ENCODE assay signal across 22 cellular contexts in the genomic region with DNA sequence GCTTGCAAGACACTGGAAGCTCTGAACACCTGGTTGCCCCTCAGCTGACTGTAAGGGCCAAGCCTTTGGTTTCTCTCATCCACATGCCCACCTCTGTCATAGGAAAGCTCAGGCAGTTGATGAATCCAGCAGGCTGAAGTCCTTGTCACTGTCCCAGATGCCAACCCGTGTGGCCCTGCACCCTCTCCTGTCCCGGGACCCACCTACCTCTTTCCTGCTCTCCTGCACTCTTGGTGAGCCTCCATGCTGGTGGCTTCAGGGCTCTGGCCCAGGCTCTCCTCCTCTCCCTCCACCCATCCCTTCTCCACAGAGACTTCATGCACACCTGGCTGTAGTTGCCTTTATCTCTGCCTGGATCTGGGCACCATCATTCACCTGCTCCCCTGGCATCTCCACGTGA. TPM values are rescaled to one million over a fixed set of nuclear protein-coding genes. Genes with fewer than 3 reads are reported as not detected.
"Had no signal": no experiment of that assay in that cellular context is flagged by ENCODE, and none has a peak within 500 bp of the region (broad histone marks: within the 10 kb centered on the region; RNA-seq: fewer than 3 reads in every experiment).

No MANE protein-coding gene starts in this region.

- H3K4me3 Mint-ChIP-seq: activated CD4-positive, alpha-beta T cell treated with anti-CD3 and anti-CD28 coated beads, Interleukin-2, amount 10 ng/mL, durations not matched to agents 7 days and 5 days; activated CD8-positive, alpha-beta T cell treated with anti-CD3 and anti-CD28 coated beads, Interleukin-2, amount 10 ng/mL, durations not matched to agents 7 days and 5 days; activated naive CD4-positive, alpha-beta T cell treated with anti-CD3 and anti-CD28 coated beads, Interleukin-2, amount 10 ng/mL, durations not matched to agents 7 days and 5 days; activated T-cell treated with anti-CD3 and anti-CD28 coated beads, Interleukin-2, amount 50 U/mL, for 24 hours; naive thymus-derived CD4-positive, alpha-beta T cell; neural progenitor cell; stimulated activated naive CD8-positive, alpha-beta T cell treated with anti-CD3 and anti-CD28 coated beads, Interleukin-15, amount 100 ng/mL, for 72 hours; T-cell had no signal

- H3K9me3 Mint-ChIP-seq: activated CD4-positive, alpha-beta T cell treated with anti-CD3 and anti-CD28 coated beads, Interleukin-2, amount 10 ng/mL, durations not matched to agents 7 days and 5 days; activated naive CD4-positive, alpha-beta T cell treated with anti-CD3 and anti-CD28 coated beads, Interleukin-2, amount 10 ng/mL, durations not matched to agents 7 days and 5 days; activated T-cell treated with anti-CD3 and anti-CD28 coated beads, Interleukin-2, amount 50 U/mL, for 24 hours; naive thymus-derived CD4-positive, alpha-beta T cell; neural progenitor cell; stimulated activated naive CD8-positive, alpha-beta T cell treated with anti-CD3 and anti-CD28 coated beads, Interleukin-15, amount 100 ng/mL, for 72 hours; T-cell had no signal

- H3K4me3 ChIP-seq: ascending aorta, coronary artery, gastrocnemius medialis, left lung, neural progenitor cell, prostate gland, right atrium auricular region, upper lobe of left lung had no signal

- H3K27me3 Mint-ChIP-seq: activated CD4-positive, alpha-beta T cell treated with anti-CD3 and anti-CD28 coated beads, Interleukin-2, amount 10 ng/mL, durations not matched to agents 7 days and 5 days; activated naive CD4-positive, alpha-beta T cell treated with anti-CD3 and anti-CD28 coated beads, Interleukin-2, amount 10 ng/mL, durations not matched to agents 7 days and 5 days; activated T-cell treated with anti-CD3 and anti-CD28 coated beads, Interleukin-2, amount 50 U/mL, for 24 hours; naive thymus-derived CD4-positive, alpha-beta T cell; stimulated activated naive CD8-positive, alpha-beta T cell treated with anti-CD3 and anti-CD28 coated beads, Interleukin-15, amount 100 ng/mL, for 72 hours; T-cell had no signal

- H3K36me3 ChIP-seq: ascending aorta, gastrocnemius medialis, neural progenitor cell, prostate gland, right atrium auricular region had no signal

- H3K4me2 ChIP-seq: neural progenitor cell had no signal

- H3K9ac ChIP-seq: neural progenitor cell had no signal

- H3K27ac ChIP-seq: ascending aorta, coronary artery, gastrocnemius medialis, left lung, neural progenitor cell, prostate gland, right atrium auricular region, upper lobe of left lung had no signal

- DNase-seq: activated CD4-positive, alpha-beta T cell treated with anti-CD3 and anti-CD28 coated beads, Interleukin-2, amount 10 ng/mL, durations not matched to agents 7 days and 5 days; activated CD8-positive, alpha-beta T cell treated with anti-CD3 and anti-CD28 coated beads, Interleukin-2, amount 10 ng/mL, durations not matched to agents 7 days and 5 days; activated naive CD4-positive, alpha-beta T cell treated with anti-CD3 and anti-CD28 coated beads, Interleukin-2, amount 10 ng/mL, durations not matched to agents 7 days and 5 days; activated T-cell treated with anti-CD3 and anti-CD28 coated beads, Interleukin-2, amount 50 U/mL, for 24 hours; gastrocnemius medialis; head of caudate nucleus; kidney; left lung; stimulated activated CD4-positive, alpha-beta T cell treated with anti-CD3 and anti-CD28 coated beads, Interleukin-2, amount 100 ng/mL, for 48 hours; stimulated activated naive CD8-positive, alpha-beta T cell treated with anti-CD3 and anti-CD28 coated beads, Interleukin-15, amount 100 ng/mL, for 72 hours; T-cell; T1000 had no signal

- H3K9me3 ChIP-seq: ascending aorta, gastrocnemius medialis, left lung, prostate gland, right atrium auricular region, upper lobe of left lung had no signal

- ATAC-seq: activated CD4-positive, CD25-positive, alpha-beta regulatory T cell treated with anti-CD3 and anti-CD28 coated beads, Interleukin-2, amount 50 U/mL, for 24 hours; activated CD8-positive, alpha-beta T cell treated with anti-CD3 and anti-CD28 coated beads, Interleukin-2, amount 10 ng/mL, durations not matched to agents 7 days and 5 days; esophagus mucosa; gastrocnemius medialis; left lung; naive thymus-derived CD4-positive, alpha-beta T cell; stimulated activated naive CD8-positive, alpha-beta T cell treated with anti-CD3 and anti-CD28 coated beads, Interleukin-15, amount 100 ng/mL, for 72 hours; T-cell had no signal

- H3K27me3 ChIP-seq: ascending aorta, gastrocnemius medialis, left lung, neural progenitor cell, right atrium auricular region, upper lobe of left lung had no signal

- H2AFZ ChIP-seq: neural progenitor cell had no signal

- FAIRE-seq: kidney had no signal

- H3K36me3 Mint-ChIP-seq: T-cell had no signal

- H3K27ac Mint-ChIP-seq: activated CD8-positive, alpha-beta T cell treated with anti-CD3 and anti-CD28 coated beads, Interleukin-2, amount 10 ng/mL, durations not matched to agents 7 days and 5 days; activated naive CD4-positive, alpha-beta T cell treated with anti-CD3 and anti-CD28 coated beads, Interleukin-2, amount 10 ng/mL, durations not matched to agents 7 days and 5 days; activated T-cell treated with anti-CD3 and anti-CD28 coated beads, Interleukin-2, amount 50 U/mL, for 24 hours; neural progenitor cell; stimulated activated naive CD8-positive, alpha-beta T cell treated with anti-CD3 and anti-CD28 coated beads, Interleukin-15, amount 100 ng/mL, for 72 hours; T-cell had no signal

RNA-seq across cellular contexts. Expression of gene SLC17A9, which starts 18.5 kb away (rescaled TPM):
- total RNA-seq: skeletal muscle tissue had no signal
